ENCODE assay signal across 8 cellular contexts in the genomic region with DNA sequence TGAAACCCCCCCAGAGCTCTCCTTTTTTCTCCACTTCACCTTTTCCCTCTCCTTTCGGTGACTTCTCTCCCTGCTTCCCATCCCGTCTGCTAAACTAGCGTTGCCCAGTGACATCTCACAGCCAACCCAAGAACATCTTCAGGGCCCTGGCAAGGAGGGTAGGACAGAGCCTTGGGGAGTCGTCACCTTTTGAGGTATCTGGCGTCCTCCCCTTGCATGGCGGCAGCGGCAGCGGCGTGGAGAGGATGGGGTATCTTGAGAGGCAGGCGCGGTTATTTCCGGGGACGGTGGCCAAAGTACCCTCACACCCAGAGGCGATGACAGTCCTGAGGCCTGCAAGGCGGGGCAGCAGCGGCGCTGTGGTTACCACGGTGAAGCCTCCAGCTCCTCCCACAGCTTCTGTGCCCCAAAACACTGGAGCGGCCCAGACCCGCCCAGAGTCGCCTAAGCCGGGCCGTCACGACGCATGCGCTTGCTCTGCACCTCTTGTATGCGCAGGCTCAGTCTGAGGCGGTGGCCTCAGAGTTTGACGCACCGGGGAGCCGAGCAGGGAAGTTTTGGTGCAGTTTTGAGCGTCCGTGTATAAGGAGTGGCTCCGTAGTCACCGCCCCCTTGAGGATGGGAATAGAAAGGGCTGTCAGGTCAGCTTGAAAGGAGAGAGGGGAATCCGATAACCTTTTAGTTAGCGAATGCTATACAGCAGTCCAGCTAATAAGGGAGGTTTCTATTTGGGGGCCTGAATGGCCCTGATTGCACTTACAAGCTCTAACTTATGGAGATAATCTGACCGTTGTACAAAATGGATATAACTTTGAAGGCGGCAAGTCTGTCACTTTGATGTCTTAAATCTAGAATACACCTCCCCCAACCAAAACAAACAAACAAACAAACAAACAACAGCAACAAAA. TPM values are rescaled to one million over a fixed set of nuclear protein-coding genes. Genes with fewer than 3 reads are reported as not detected.
DNase-seq lines count a peak whose midpoint lies in the region; ATAC-seq, FAIRE-seq and TF ChIP-seq lines count a peak whose summit lies in the region.

Gene KIFAP3, minus strand, starts transcription at position 446 of the 908 bp plus-strand sequence. Its CDS starts 228 bp downstream, at position 218.

- H3K9me3 Mint-ChIP-seq in chondrocyte (ENCODE audit: low read depth) = peaks cover 9% of the 10 kb centered on the region

- H3K27me3 Mint-ChIP-seq in chondrocyte (ENCODE audit: low read depth) = no peaks in the 10 kb centered on the region

- FAIRE-seq in kidney (lab: Jason Lieb, UNC) = peak; percentile 62

- H3K4me3 Mint-ChIP-seq in chondrocyte (ENCODE audit: unreplicated experiment) = peak within 1 kb of the TSS; percentile 93

- peak within 1 kb of the TSS; percentile 78 to 91 for H3K9ac ChIP-seq in kidney (ENCODE audit: low read length in 2 of 2)

- ATAC-seq in GM19035 (IDR thresholded peaks at IDR 0.05; ENCODE audit: unreplicated experiment) (peak; percentile 97), HG03378 (IDR thresholded peaks at IDR 0.05; ENCODE audit: unreplicated experiment) (peak; percentile 96)

- peaks cover 4 to 5% of the 10 kb centered on the region in 2 donors for H3K4me1 ChIP-seq in kidney (ENCODE audit: control insufficient read depth in 1 of 2, insufficient read depth in 1 of 2, low read depth in 1 of 2, low read length in 2 of 2)

- H3K4me1 Mint-ChIP-seq in chondrocyte (ENCODE audit: low read depth) = peaks cover 38% of the 10 kb centered on the region

- peak within 1 kb of the TSS; percentile 97 for H3K27ac Mint-ChIP-seq in chondrocyte (ENCODE audit: unreplicated experiment)

- peak; percentile 78 for TF ChIP-seq CTCF in chondrocyte (IDR thresholded peaks at IDR 0.05)
- peak; percentile 52 for TF ChIP-seq CTCF in kidney (IDR thresholded peaks at IDR 0.05; ENCODE audit: borderline replicate concordance, extremely low read depth, insufficient read depth)

- H3K9me3 ChIP-seq in kidney (ENCODE audit: control insufficient read depth in 1 of 2, low read length in 2 of 2) = peaks cover 2 to 14% of the 10 kb centered on the region in 2 donors

- intact Hi-C loops in kidney (cut with DNase I) = no loop called here

- DNase-seq in AG20443 (ENCODE audit: low spot score) (peak; percentile 100), NCI-H460 (ENCODE audit: extremely low read depth, low read depth) (peak; percentile 99), chondrocyte (ENCODE audit: low spot score) (peak; percentile 99), kidney (peak; percentile 99)
- peak; percentile 92 for DNase-seq in activated CD4-positive, alpha-beta T cell treated with anti-CD3 and anti-CD28 coated beads for 1 hour
- peak; percentile 92 to 93 for DNase-seq in stimulated activated CD4-positive, alpha-beta T cell treated with anti-CD3 and anti-CD28 coated beads, Interleukin-15, amount 100 ng/mL, for 48 hours (ENCODE audit: low read depth in 2 of 2)

- H3K36me3 ChIP-seq in kidney (ENCODE audit: control insufficient read depth in 1 of 2, insufficient read depth in 2 of 2, low read length in 2 of 2) = no peaks in the 10 kb centered on the region

- H3K4me3 ChIP-seq in kidney (ENCODE audit: low read length in 2 of 2) = peak within 1 kb of the TSS; percentile 80 to 86

- H3K36me3 Mint-ChIP-seq in chondrocyte (ENCODE audit: low read depth) = no peaks in the 10 kb centered on the region

- peak within 1 kb of the TSS; percentile 54 to 59 for H3K27ac ChIP-seq in kidney (ENCODE audit: low read depth in 2 of 2, low read length in 2 of 2)

RNA-seq across cellular contexts. Expression of gene KIFAP3, which starts in this region (rescaled TPM):
- 22.9 and 25.1 TPM in 2 replicates for total RNA-seq in NCI-H460 (2014; rRNA removed; shearing (Covaris generic))
- 8.9 and 13.3 TPM in 2 replicates for polyA plus RNA-seq in NCI-H460 (2014; cell fraction: nucleus; rRNA removed)
- total RNA-seq in chondrocyte (24.0 to 31.9 TPM (median 25.5 TPM) in 3 replicates), kidney (32.9 TPM)
- 31.6 TPM for polyA plus RNA-seq in kidney (ENCODE audit: insufficient read depth, low read depth, low replicate concordance)

Comparison
In these comparisons a context has a peak if more than half of its experiments do, and no peak if none do; other contexts are left out.
1. Peak in every context shown above with its lines: DNase-seq, ATAC-seq, H3K4me3 ChIP-seq and H3K27ac ChIP-seq.